Comparison of ENCODE assay signal across 8 cellular contexts in genomic region chr1:184036517-184036949, GRCh38. TPM values are rescaled to one million over a fixed set of nuclear protein-coding genes. Genes with fewer than 3 reads are reported as not detected.
A peak's percentile ranks its signal among the peaks of the same experiment; 100 is the strongest.
DNase-seq lines count a peak whose midpoint lies in the region; ATAC-seq and TF ChIP-seq lines count a peak whose summit lies in the region.

No MANE protein-coding gene starts in this region.

- no peaks in the 10 kb centered on the region for H3K27me3 Mint-ChIP-seq in chondrocyte (ENCODE audit: low read depth)

- intact Hi-C loops in PC-9 (cut with micrococcal nuclease; ENCODE audit: unreplicated experiment) (no loop called here), OCI-LY7 (cut with micrococcal nuclease; ENCODE audit: unreplicated experiment) (no loop called here)

- H3K4me3 Mint-ChIP-seq in chondrocyte (ENCODE audit: unreplicated experiment) = peak overlapping the region; percentile 80

- POLR2A ChIA-PET in PC-9 (lab: Charles Lee; ENCODE audit: unreplicated experiment) = no interaction called here
- POLR2A ChIA-PET in OCI-LY7 (lab: Charles Lee) = no interaction called here

- DNase-seq in PC-9 = no peak
- DNase-seq in chondrocyte (ENCODE audit: low spot score) = no peak
- DNase-seq in left lobe of liver (ENCODE audit: low spot score) = no peak
- no peak for DNase-seq in OCI-LY7 (ENCODE audit: low spot score)

- TF ChIP-seq CTCF in PC-9 (conservative IDR thresholded peaks at IDR 0.05) (no peak), chondrocyte (IDR thresholded peaks at IDR 0.05) (no peak), OCI-LY7 (conservative IDR thresholded peaks at IDR 0.05; ENCODE audit: low read length) (no peak)

- BruUV-seq in PC-9 (replicated peaks; lab: Mats Ljungman, UMichigan) (no TSS peak), OCI-LY7 (replicated peaks; lab: Mats Ljungman, UMichigan) (no TSS peak)

- H3K27ac Mint-ChIP-seq in chondrocyte (ENCODE audit: unreplicated experiment) = peak overlapping the region; percentile 34

- H3K79me2 ChIP-seq in PC-9 (ENCODE audit: low read depth) (no peaks in the 10 kb centered on the region), OCI-LY7 (ENCODE audit: insufficient read depth, low read depth, low read length) (no peaks in the 10 kb centered on the region)

- no peaks in the 10 kb centered on the region for H3K9me2 ChIP-seq in PC-9 (ENCODE audit: insufficient read depth)
- no peaks in the 10 kb centered on the region for H3K9me2 ChIP-seq in OCI-LY7 (ENCODE audit: insufficient read depth, low read length)

- H3K4me3 ChIP-seq in PC-9 = no peak overlapping the region; the same call in 1 of the 2 replicates
- H3K4me3 ChIP-seq in stomach smooth muscle (ENCODE audit: low read length in 2 of 2) = peak overlapping the region; percentile 80 to 86
- no peak overlapping the region for H3K4me3 ChIP-seq in OCI-LY7 (ENCODE audit: low read depth, low read length, poor library complexity, severe bottlenecking)

- peaks cover 13% of the 10 kb centered on the region for H3K4me1 Mint-ChIP-seq in chondrocyte (ENCODE audit: low read depth)

- H3K27me3 ChIP-seq in PC-9 (ENCODE audit: insufficient read depth, low read depth) (peaks cover 16% of the 10 kb centered on the region; the same call in 1 of the 2 replicates), stomach smooth muscle (ENCODE audit: control insufficient read depth in 1 of 2, insufficient read depth in 2 of 2, low read length in 2 of 2) (no peaks in the 10 kb centered on the region)

- H3K9ac ChIP-seq in ES-I3 (ENCODE audit: low read depth, low read length) (peak overlapping the region; percentile 74), stomach smooth muscle (ENCODE audit: low read length in 2 of 2) (peak overlapping the region; percentile 52 to 74)

- no peak overlapping the region for H3K27ac ChIP-seq in PC-9
- H3K27ac ChIP-seq in stomach smooth muscle (ENCODE audit: low read length) = peak overlapping the region; percentile 32
- no peak overlapping the region for H3K27ac ChIP-seq in OCI-LY7 (ENCODE audit: low read depth, low read length, poor library complexity, severe bottlenecking)

- H3K36me3 ChIP-seq in ES-I3 (ENCODE audit: insufficient read depth, low read length) (no peaks in the 10 kb centered on the region), PC-9 (ENCODE audit: low read depth) (no peaks in the 10 kb centered on the region), stomach smooth muscle (ENCODE audit: control insufficient read depth in 2 of 2, insufficient read depth in 2 of 2, low read length in 2 of 2) (no peaks in the 10 kb centered on the region), OCI-LY7 (ENCODE audit: insufficient read depth, low read length) (no peaks in the 10 kb centered on the region)

- H3K36me3 Mint-ChIP-seq in chondrocyte (ENCODE audit: low read depth) = no peaks in the 10 kb centered on the region

- H3K4me1 ChIP-seq in ES-I3 (ENCODE audit: insufficient read depth, low read length) = no peaks in the 10 kb centered on the region
- H3K4me1 ChIP-seq in PC-9 (replicated peaks; ENCODE audit: insufficient read depth) = no peaks in the 10 kb centered on the region
- peaks cover 10% of the 10 kb centered on the region for H3K4me1 ChIP-seq in stomach smooth muscle (ENCODE audit: control insufficient read depth, insufficient read depth, low read length)
- no peaks in the 10 kb centered on the region for H3K4me1 ChIP-seq in OCI-LY7 (ENCODE audit: insufficient read depth, low read length, poor library complexity, severe bottlenecking)

- ATAC-seq in HG02588 (IDR thresholded peaks at IDR 0.05; ENCODE audit: unreplicated experiment) = peak; percentile 28
- ATAC-seq in left lobe of liver = peak; percentile 45
- no peak for ATAC-seq in HG02763 (IDR thresholded peaks at IDR 0.05; ENCODE audit: unreplicated experiment)

- H3K4me2 ChIP-seq in PC-9 (peak overlapping the region; percentile 72; the same call in 1 of the 2 replicates), OCI-LY7 (ENCODE audit: low read length) (no peak overlapping the region)

- CTCF ChIA-PET in PC-9 (lab: Charles Lee) (no interaction called here), OCI-LY7 (lab: Charles Lee; ENCODE audit: unreplicated experiment) (no interaction called here)

- no peaks in the 10 kb centered on the region for H3F3A ChIP-seq in PC-9 (ENCODE audit: insufficient read depth, low read depth)

- H3K9me3 ChIP-seq in ES-I3 (ENCODE audit: control insufficient read depth, insufficient read depth, low read length) (no peaks in the 10 kb centered on the region), PC-9 (ENCODE audit: insufficient read depth, low read depth) (no peaks in the 10 kb centered on the region), stomach smooth muscle (ENCODE audit: control insufficient read depth in 2 of 2, low read length in 2 of 2) (no peaks in the 10 kb centered on the region), OCI-LY7 (ENCODE audit: low read length) (no peaks in the 10 kb centered on the region)

- H3K9me3 Mint-ChIP-seq in chondrocyte (ENCODE audit: low read depth) = no peaks in the 10 kb centered on the region

- H2AFZ ChIP-seq in PC-9 = no peak overlapping the region
- no peak overlapping the region for H2AFZ ChIP-seq in OCI-LY7 (ENCODE audit: low read length)

- no peaks in the 10 kb centered on the region; the same call in 1 of the 2 replicates for H4K20me1 ChIP-seq in PC-9 (ENCODE audit: insufficient read depth)
- H4K20me1 ChIP-seq in OCI-LY7 (ENCODE audit: insufficient read depth, low read length) = no peaks in the 10 kb centered on the region

RNA-seq across cellular contexts. Expression of gene COLGALT2, which starts 1.0 kb away (rescaled TPM):
- total RNA-seq in PC-9 (2021) (0.44 and 0.58 TPM in 2 replicates), chondrocyte (3.4 to 8.8 TPM (median 8.1 TPM) in 3 replicates), left lobe of liver (0.15 TPM), OCI-LY7 (2022) (0.10 TPM in 1 of 2 replicates, not detected in the other)
- 0.03 TPM in 1 of 2 replicates, not detected in the other for total RNA-seq in OCI-LY7 (2014; rRNA removed; shearing (Covaris generic))

RNA-seq across cellular contexts. Expression of gene TSEN15, which starts 15.0 kb away (rescaled TPM):
- total RNA-seq in PC-9 (2021) = 46.0 and 52.0 TPM in 2 replicates
- total RNA-seq in chondrocyte = 38.8 to 41.5 TPM (median 40.6 TPM) in 3 replicates
- total RNA-seq in left lobe of liver = 10.7 TPM
- total RNA-seq in OCI-LY7 (2014; rRNA removed; shearing (Covaris generic)) = 39.8 and 42.5 TPM in 2 replicates
- total RNA-seq in OCI-LY7 (2022) = 45.1 and 45.6 TPM in 2 replicates

Comparison
In these comparisons a context has a peak if more than half of its experiments do, and no peak if none do; other contexts are left out.
1. H3K4me3 ChIP-seq: peak in stomach smooth muscle (2 of 2); none in PC-9 (single experiment) and OCI-LY7 (single experiment).